1 cellular context compared by ENCODE assay signal in genomic region chr2:218444692-218445357, GRCh38.
A peak's percentile ranks its signal among the peaks of the same experiment; 100 is the strongest.
TF ChIP-seq lines count a peak whose summit lies in the region.

No MANE protein-coding gene starts in this region.

TF ChIP-seq in HepG2, 621 proteins besides CTCF, POLR2A, EP300 and RAD21 (continued from another document and continues in another):
- peak; percentile 88 for TF ChIP-seq ZNF503 (CRISPR knock-in tag; IDR thresholded peaks at IDR 0.05)
- no peak for TF ChIP-seq ZNF709 (CRISPR knock-in tag; IDR thresholded peaks at IDR 0.05)
- TF ChIP-seq GATAD1 (CRISPR knock-in tag; IDR thresholded peaks at IDR 0.05), result peak; percentile 76
- no peak for TF ChIP-seq FOXO4 (CRISPR knock-in tag; conservative IDR thresholded peaks at IDR 0.05)
- peak; percentile 98 for TF ChIP-seq TBX2 (CRISPR knock-in tag; IDR thresholded peaks at IDR 0.05; ENCODE audit: borderline replicate concordance)
- TF ChIP-seq ATRX (CRISPR knock-in tag; IDR thresholded peaks at IDR 0.05; ENCODE audit: borderline replicate concordance), result no peak
- no peak for TF ChIP-seq ZNF446 (CRISPR knock-in tag; IDR thresholded peaks at IDR 0.05)
- TF ChIP-seq RERE (CRISPR knock-in tag; IDR thresholded peaks at IDR 0.05; ENCODE audit: low read depth), result peak; percentile 74
- no peak for TF ChIP-seq XBP1 (CRISPR knock-in tag; IDR thresholded peaks at IDR 0.05)
- TF ChIP-seq ZNF44 (CRISPR knock-in tag; IDR thresholded peaks at IDR 0.05), result no peak
- TF ChIP-seq NAIF1 (CRISPR knock-in tag; IDR thresholded peaks at IDR 0.05; ENCODE audit: borderline replicate concordance), result peak; percentile 34; the same call in 1 of the 2 replicates
- no peak for TF ChIP-seq PBX2 (CRISPR knock-in tag; IDR thresholded peaks at IDR 0.05)
- TF ChIP-seq HMGXB4 (CRISPR knock-in tag; IDR thresholded peaks at IDR 0.05; ENCODE audit: borderline replicate concordance in 1 of 2, low read depth in 1 of 2), result peak; percentile 79 to 83; a peak in 3 of 4 replicates
- TF ChIP-seq ZFP36L1 (CRISPR knock-in tag; IDR thresholded peaks at IDR 0.05), result no peak
- TF ChIP-seq TGIF2 (CRISPR knock-in tag; IDR thresholded peaks at IDR 0.05), result peak; percentile 22; the same call in 1 of the 2 replicates
- TF ChIP-seq MED8 (CRISPR knock-in tag; IDR thresholded peaks at IDR 0.05; ENCODE audit: insufficient replicate concordance), result peak; percentile 79
- peak; percentile 91 for TF ChIP-seq FOSL2 (CRISPR knock-in tag; IDR thresholded peaks at IDR 0.05)
- no peak; the same call in 1 of the 2 replicates for TF ChIP-seq FOSL1 (CRISPR knock-in tag; IDR thresholded peaks at IDR 0.05; ENCODE audit: borderline replicate concordance)
- TF ChIP-seq ISL2 (CRISPR knock-in tag; IDR thresholded peaks at IDR 0.05), result peak; percentile 93
- no peak for TF ChIP-seq ZNF282 (IDR thresholded peaks at IDR 0.05; ENCODE audit: partially characterized antibody)
- peak; percentile 33 for TF ChIP-seq STAG1 (CRISPR knock-in tag; IDR thresholded peaks at IDR 0.05)
- peak; percentile 87 for TF ChIP-seq ZSCAN21 (CRISPR knock-in tag; IDR thresholded peaks at IDR 0.05; ENCODE audit: borderline replicate concordance)
- peak; percentile 92 for TF ChIP-seq NR2F6 (IDR thresholded peaks at IDR 0.05)
- TF ChIP-seq NR2F6 (CRISPR knock-in tag; IDR thresholded peaks at IDR 0.05), result peak; percentile 94
- peak; percentile 67 for TF ChIP-seq TFDP2 (CRISPR knock-in tag; IDR thresholded peaks at IDR 0.05)
- 0 out of 2 replicates have a peak, but pooled peaks have one; percentile 74 for TF ChIP-seq TFE3 (CRISPR knock-in tag; IDR thresholded peaks at IDR 0.05)
- no peak for TF ChIP-seq E2F2 (CRISPR knock-in tag; IDR thresholded peaks at IDR 0.05; ENCODE audit: borderline replicate concordance)
- TF ChIP-seq SSRP1 (CRISPR knock-in tag; IDR thresholded peaks at IDR 0.05), result no peak
- no peak for TF ChIP-seq ZNF33A (CRISPR knock-in tag; IDR thresholded peaks at IDR 0.05; ENCODE audit: borderline replicate concordance)
- TF ChIP-seq HOXA9 (CRISPR knock-in tag; IDR thresholded peaks at IDR 0.05; ENCODE audit: borderline replicate concordance), result no peak
- peak; percentile 100 for TF ChIP-seq HNF4A (CRISPR knock-in tag; IDR thresholded peaks at IDR 0.05)
- no peak for TF ChIP-seq ZNF383 (CRISPR knock-in tag; IDR thresholded peaks at IDR 0.05; ENCODE audit: borderline replicate concordance)
- TF ChIP-seq ZNF354B (CRISPR knock-in tag; IDR thresholded peaks at IDR 0.05), result no peak
- TF ChIP-seq SRSF9 (IDR thresholded peaks at IDR 0.05; ENCODE audit: borderline replicate concordance, insufficient read depth, low read depth, low read length, poor library complexity, severe bottlenecking), result no peak
- peak; percentile 72 for TF ChIP-seq MEIS2 (CRISPR knock-in tag; IDR thresholded peaks at IDR 0.05)
- no peak for TF ChIP-seq EZH2 (conservative IDR thresholded peaks at IDR 0.05; ENCODE audit: low read depth, low read length)
- TF ChIP-seq MIXL1 (CRISPR knock-in tag; IDR thresholded peaks at IDR 0.05), result peak; percentile 95
- peak; percentile 47; the same call in 1 of the 2 replicates for TF ChIP-seq MIER2 (CRISPR knock-in tag; IDR thresholded peaks at IDR 0.05)
- 0 out of 2 replicates have a peak, but pooled peaks have one; percentile 73 for TF ChIP-seq ZFP37 (CRISPR knock-in tag; IDR thresholded peaks at IDR 0.05; ENCODE audit: borderline replicate concordance)
- TF ChIP-seq ZNF614 (CRISPR knock-in tag; IDR thresholded peaks at IDR 0.05; ENCODE audit: borderline replicate concordance), result peak; percentile 99
- peak; percentile 89 for TF ChIP-seq ZFP1 (CRISPR knock-in tag; IDR thresholded peaks at IDR 0.05)
- TF ChIP-seq, protein P1, sequence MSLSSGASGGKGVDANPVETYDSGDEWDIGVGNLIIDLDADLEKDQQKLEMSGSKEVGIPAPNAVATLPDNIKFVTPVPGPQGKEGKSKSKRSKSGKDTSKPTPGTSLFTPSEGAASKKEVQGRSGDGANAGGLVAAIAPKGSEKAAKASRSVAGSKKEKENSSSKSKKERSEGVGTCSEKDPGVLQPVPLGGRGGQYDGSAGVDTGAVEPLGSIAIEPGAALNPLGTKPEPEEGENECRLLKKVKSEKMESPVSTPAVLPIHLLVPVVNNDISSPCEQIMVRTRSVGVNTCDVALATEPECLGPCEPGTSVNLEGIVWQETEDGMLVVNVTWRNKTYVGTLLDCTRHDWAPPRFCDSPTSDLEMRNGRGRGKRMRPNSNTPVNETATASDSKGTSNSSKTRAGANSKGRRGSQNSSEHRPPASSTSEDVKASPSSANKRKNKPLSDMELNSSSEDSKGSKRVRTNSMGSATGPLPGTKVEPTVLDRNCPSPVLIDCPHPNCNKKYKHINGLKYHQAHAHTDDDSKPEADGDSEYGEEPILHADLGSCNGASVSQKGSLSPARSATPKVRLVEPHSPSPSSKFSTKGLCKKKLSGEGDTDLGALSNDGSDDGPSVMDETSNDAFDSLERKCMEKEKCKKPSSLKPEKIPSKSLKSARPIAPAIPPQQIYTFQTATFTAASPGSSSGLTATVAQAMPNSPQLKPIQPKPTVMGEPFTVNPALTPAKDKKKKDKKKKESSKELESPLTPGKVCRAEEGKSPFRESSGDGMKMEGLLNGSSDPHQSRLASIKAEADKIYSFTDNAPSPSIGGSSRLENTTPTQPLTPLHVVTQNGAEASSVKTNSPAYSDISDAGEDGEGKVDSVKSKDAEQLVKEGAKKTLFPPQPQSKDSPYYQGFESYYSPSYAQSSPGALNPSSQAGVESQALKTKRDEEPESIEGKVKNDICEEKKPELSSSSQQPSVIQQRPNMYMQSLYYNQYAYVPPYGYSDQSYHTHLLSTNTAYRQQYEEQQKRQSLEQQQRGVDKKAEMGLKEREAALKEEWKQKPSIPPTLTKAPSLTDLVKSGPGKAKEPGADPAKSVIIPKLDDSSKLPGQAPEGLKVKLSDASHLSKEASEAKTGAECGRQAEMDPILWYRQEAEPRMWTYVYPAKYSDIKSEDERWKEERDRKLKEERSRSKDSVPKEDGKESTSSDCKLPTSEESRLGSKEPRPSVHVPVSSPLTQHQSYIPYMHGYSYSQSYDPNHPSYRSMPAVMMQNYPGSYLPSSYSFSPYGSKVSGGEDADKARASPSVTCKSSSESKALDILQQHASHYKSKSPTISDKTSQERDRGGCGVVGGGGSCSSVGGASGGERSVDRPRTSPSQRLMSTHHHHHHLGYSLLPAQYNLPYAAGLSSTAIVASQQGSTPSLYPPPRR (CRISPR knock-in tag; IDR thresholded peaks at IDR 0.05; ENCODE audit: borderline replicate concordance), result peak; percentile 95
